ENCODE assay signal across 8 cellular contexts in genomic region chr10:113960617-113961260, GRCh38.
DNase-seq lines count a peak whose midpoint lies in the region; ATAC-seq and TF ChIP-seq lines count a peak whose summit lies in the region.
"Had no signal": no experiment of that assay in that cellular context is flagged by ENCODE, and none has a peak within 500 bp of the region (broad histone marks: within the 10 kb centered on the region; RNA-seq: fewer than 3 reads in every experiment).

No MANE protein-coding gene starts in this region.

- H3K27ac ChIP-seq in SU-DHL-6 (ENCODE audit: low read depth, low read length): peak overlapping the region; percentile 88
- H3K27ac ChIP-seq: SK-N-MC had no signal

- no peaks in the 10 kb centered on the region for H3K36me3 ChIP-seq in SU-DHL-6 (ENCODE audit: low read length)

- H3K4me1 Mint-ChIP-seq in glutamatergic neuron (ENCODE audit: low read depth, unreplicated experiment): no peaks in the 10 kb centered on the region

- peak overlapping the region; percentile 38 for H3K4me3 ChIP-seq in SU-DHL-6 (ENCODE audit: insufficient read depth, low read length, poor library complexity, severe bottlenecking)
- H3K4me3 ChIP-seq: SK-N-MC had no signal

- DNase-seq in glutamatergic neuron (no peak), HPDE6-E6E7 (ENCODE audit: extremely low spot score) (no peak), dedifferentiated amniotic fluid mesenchymal stem cell (ENCODE audit: extremely low spot score) (no peak), SHP77 treated with DMSO at 0.1 percent for 48 hours (lab: John Stamatoyannopoulos, UW) (no peak)

- no peak for TF ChIP-seq CTCF in SU-DHL-6 (IDR thresholded peaks at IDR 0.05; ENCODE audit: insufficient read depth, low read length, poor library complexity, severe bottlenecking)
- TF ChIP-seq CTCF in glutamatergic neuron (IDR thresholded peaks at IDR 0.05; ENCODE audit: partially characterized antibody, unreplicated experiment): no peak

- peaks cover 15% of the 10 kb centered on the region for H3F3A ChIP-seq in SU-DHL-6 (ENCODE audit: insufficient read depth)

- H3K9me3 Mint-ChIP-seq in glutamatergic neuron (ENCODE audit: unreplicated experiment): no peaks in the 10 kb centered on the region

- no peaks in the 10 kb centered on the region for H3K9me3 ChIP-seq in SU-DHL-6 (ENCODE audit: insufficient read depth, low read length)

- H3K9me2 ChIP-seq in SU-DHL-6 (replicated peaks; ENCODE audit: insufficient read depth, low read length): no peaks in the 10 kb centered on the region

- peak overlapping the region; percentile 69 for H2AFZ ChIP-seq in SU-DHL-6 (ENCODE audit: low read depth, low read length, severe bottlenecking)

- no peaks in the 10 kb centered on the region for H3K36me3 Mint-ChIP-seq in glutamatergic neuron (ENCODE audit: unreplicated experiment)

- H3K4me2 ChIP-seq in SU-DHL-6 (ENCODE audit: low read depth, low read length, poor library complexity, severe bottlenecking): peak overlapping the region; percentile 74

- H3K27me3 ChIP-seq in SU-DHL-6 (ENCODE audit: low read length): no peaks in the 10 kb centered on the region

- ATAC-seq in GM18505 (IDR thresholded peaks at IDR 0.05; ENCODE audit: unreplicated experiment): peak; percentile 33
- peak; percentile 49 for ATAC-seq in HG02981 (IDR thresholded peaks at IDR 0.05; ENCODE audit: unreplicated experiment)

- H3K9ac ChIP-seq in SU-DHL-6 (ENCODE audit: low read length): peak overlapping the region; percentile 46

- no peak overlapping the region for H3K4me3 Mint-ChIP-seq in glutamatergic neuron (ENCODE audit: unreplicated experiment)

- TF ChIP-seq POLR2A in GM18505 (IDR thresholded peaks at IDR 0.05; ENCODE audit: borderline replicate concordance, extremely low read depth, insufficient read depth, insufficient read length): no peak

- H4K20me1 ChIP-seq in SU-DHL-6 (ENCODE audit: low read depth, low read length): no peaks in the 10 kb centered on the region

- peak overlapping the region; percentile 33 for H3K27ac Mint-ChIP-seq in glutamatergic neuron (ENCODE audit: unreplicated experiment)

- H3K27me3 Mint-ChIP-seq in glutamatergic neuron (ENCODE audit: unreplicated experiment): no peaks in the 10 kb centered on the region

- H3K79me2 ChIP-seq in SU-DHL-6 (ENCODE audit: insufficient read depth, low read length): no peaks in the 10 kb centered on the region
